In genomic region chr2:233092446-233093438, GRCh38 we compare ENCODE assay signal across 11 cellular contexts. TPM values are rescaled to one million over a fixed set of nuclear protein-coding genes. Genes with fewer than 3 reads are reported as not detected.
DNase-seq lines count a peak whose midpoint lies in the region; TF ChIP-seq lines count a peak whose summit lies in the region.
"Had no signal": no experiment of that assay in that cellular context is flagged by ENCODE, and none has a peak within 500 bp of the region (broad histone marks: within the 10 kb centered on the region; RNA-seq: fewer than 3 reads in every experiment).

No MANE protein-coding gene starts in this region.

- H3K36me3 ChIP-seq in left ventricle myocardium inferior: no peaks in the 10 kb centered on the region
- peaks cover 35% of the 10 kb centered on the region for H3K36me3 ChIP-seq in effector memory CD4-positive, alpha-beta T cell (ENCODE audit: control insufficient read depth, insufficient read depth, low read length)
- no peaks in the 10 kb centered on the region for H3K36me3 ChIP-seq in transverse colon

- H3K9me3 ChIP-seq in left ventricle myocardium inferior (replicated peaks): no peaks in the 10 kb centered on the region
- no peaks in the 10 kb centered on the region for H3K9me3 ChIP-seq in effector memory CD4-positive, alpha-beta T cell (ENCODE audit: control insufficient read depth, low read length)
- no peaks in the 10 kb centered on the region for H3K9me3 ChIP-seq in transverse colon

- no peak for TF ChIP-seq POLR2A in transverse colon (IDR thresholded peaks at IDR 0.05)

- H3K4me1 ChIP-seq in left ventricle myocardium inferior (peaks cover 4% of the 10 kb centered on the region), transverse colon (no peaks in the 10 kb centered on the region)
- peaks cover 2% of the 10 kb centered on the region for H3K4me1 ChIP-seq in effector memory CD4-positive, alpha-beta T cell (ENCODE audit: control insufficient read depth, insufficient read depth, low read length, poor library complexity, severe bottlenecking)

- CTCF ChIA-PET in Calu3 (lab: Charles Lee): no interaction called here

- H3K27me3 Mint-ChIP-seq in Calu3 (ENCODE audit: unreplicated experiment): peaks cover 41% of the 10 kb centered on the region

- no TSS peak for BruUV-seq in Calu3 (replicated peaks; lab: Mats Ljungman, UMichigan)

- TF ChIP-seq CTCF in left ventricle myocardium inferior (IDR thresholded peaks at IDR 0.05; ENCODE audit: borderline replicate concordance) (no peak), transverse colon (IDR thresholded peaks at IDR 0.05) (no peak), Calu3 (IDR thresholded peaks at IDR 0.05; ENCODE audit: unreplicated experiment) (no peak)

- 62 to 64% methylated on average over 4 to 10 of the region's 10 CpGs for WGBS in transverse colon (ENCODE audit: low coverage in 1 of 2), 2 donors

- peak overlapping the region; percentile 36 for H3K27ac ChIP-seq in left ventricle myocardium inferior (replicated peaks)
- peak overlapping the region; percentile 2 for H3K27ac ChIP-seq in effector memory CD4-positive, alpha-beta T cell (ENCODE audit: insufficient read depth, low read length, poor library complexity, severe bottlenecking)
- H3K27ac ChIP-seq in transverse colon: peak overlapping the region; percentile 15 to 40 (median 36)

- no peaks in the 10 kb centered on the region for H3K4me1 Mint-ChIP-seq in Calu3 (ENCODE audit: low read depth, unreplicated experiment)

- H3K36me3 Mint-ChIP-seq in Calu3 (ENCODE audit: insufficient read depth, unreplicated experiment): no peaks in the 10 kb centered on the region

- no peak for DNase-seq in left ventricle myocardium inferior
- no peak for DNase-seq in cardiac septum (ENCODE audit: low spot score)
- DNase-seq in SIG-M5 (lab: John Stamatoyannopoulos, UW): peak; percentile 52
- DNase-seq in effector memory CD4-positive, alpha-beta T cell: no peak
- no peak for DNase-seq in transverse colon
- DNase-seq in HK-2 (ENCODE audit: unreplicated experiment): no peak
- DNase-seq in Calu3: no peak
- DNase-seq in iPS-NIHi7 (ENCODE audit: extremely low spot score): no peak
- DNase-seq: activated CD4-positive, alpha-beta T cell treated with anti-CD3 and anti-CD28 coated beads, Interleukin-2, amount 50 U/mL, for 48 hours; NCI-H1417; stimulated activated naive CD4-positive, alpha-beta T cell had no signal

- intact Hi-C loops in left ventricle myocardium inferior (cut with micrococcal nuclease): no loop called here
- intact Hi-C loops in cardiac septum (cut with DNase I): no loop called here
- intact Hi-C loops in transverse colon (cut with DNase I; ENCODE audit: low total_unique reads): no loop called here
- intact Hi-C loops in Calu3 (cut with micrococcal nuclease; ENCODE audit: unreplicated experiment): no loop called here

- H3K27me3 ChIP-seq in left ventricle myocardium inferior (ENCODE audit: low read depth) (peaks cover 6% of the 10 kb centered on the region), transverse colon (no peaks in the 10 kb centered on the region)
- no peaks in the 10 kb centered on the region for H3K27me3 ChIP-seq in effector memory CD4-positive, alpha-beta T cell (replicated peaks; ENCODE audit: control insufficient read depth, insufficient read depth, low read length, poor library complexity, severe bottlenecking)

- no peak overlapping the region for H3K4me3 Mint-ChIP-seq in Calu3 (ENCODE audit: low read depth, unreplicated experiment)

- H3K9me3 Mint-ChIP-seq in Calu3 (ENCODE audit: low read depth, unreplicated experiment): no peaks in the 10 kb centered on the region

- H3K4me3 ChIP-seq in left ventricle myocardium inferior: no peak overlapping the region
- no peak overlapping the region for H3K4me3 ChIP-seq in effector memory CD4-positive, alpha-beta T cell (ENCODE audit: insufficient read depth, low read depth, low read length, poor library complexity, severe bottlenecking)
- no peak overlapping the region for H3K4me3 ChIP-seq in transverse colon

- no peak for TF ChIP-seq EP300 in transverse colon (IDR thresholded peaks at IDR 0.05; ENCODE audit: low read depth)

- H3K27ac Mint-ChIP-seq in Calu3 (ENCODE audit: unreplicated experiment): no peak overlapping the region

- in situ Hi-C loops in transverse colon (cut with MboI; ENCODE audit: low pct_ligation_motif_present in 1 of 4, low pct_unique_long_range_greater_than_20kb in 1 of 4, low sequenced_read_pairs in 3 of 4): no loop called here

RNA-seq across cellular contexts. Expression of gene INPP5D, which starts 32.6 kb away (rescaled TPM):
- total RNA-seq in left ventricle myocardium inferior (4.9 TPM), cardiac septum (6.2 TPM), transverse colon (10 to 100 TPM in 3 of 4 donors, 1 to 10 TPM in 1; 7.8 to 40.4 (median 26.1) TPM), Calu3 (2022) (not detected in 2 replicates)
